ENCODE assay signal across 14 cellular contexts in genomic region chr1:51643362-51643761, GRCh38. TPM values are rescaled to one million over a fixed set of nuclear protein-coding genes. Genes with fewer than 3 reads are reported as not detected.
A peak's percentile ranks its signal among the peaks of the same experiment; 100 is the strongest.
DNase-seq lines count a peak whose midpoint lies in the region; TF ChIP-seq lines count a peak whose summit lies in the region.
"Had no signal": no experiment of that assay in that cellular context is flagged by ENCODE, and none has a peak within 500 bp of the region (broad histone marks: within the 10 kb centered on the region; RNA-seq: fewer than 3 reads in every experiment).

No MANE protein-coding gene starts in this region.

- TF ChIP-seq EP300 in tibial nerve (IDR thresholded peaks at IDR 0.05), result no peak

- DNase-seq in NCI-H2171 treated with DMSO at 0.1 percent for 48 hours (lab: John Stamatoyannopoulos, UW) (peak; percentile 15), NCI-H2171 (lab: John Stamatoyannopoulos, UW) (no peak), colonic mucosa (no peak), nephron progenitor cell (no peak), tibial nerve (ENCODE audit: low spot score in 2 of 2) (no peak), dorsolateral prefrontal cortex (no peak), endothelial cell (ENCODE audit: low spot score) (no peak)
- no peak for DNase-seq in stimulated activated CD4-positive, alpha-beta T cell treated with anti-CD3 and anti-CD28 coated beads, Interleukin-15, amount 100 ng/mL, for 24 hours
- DNase-seq: 8988T, amygdala, Caco-2, hypothalamus, MM.1S, NCI-H510A treated with DMSO at 0.1 percent for 48 hours had no signal

- no peaks in the 10 kb centered on the region for H3K27me3 ChIP-seq in colonic mucosa
- H3K27me3 ChIP-seq in tibial nerve, result no peaks in the 10 kb centered on the region
- H3K27me3 ChIP-seq in dorsolateral prefrontal cortex, result no peaks in the 10 kb centered on the region

- H3K36me3 Mint-ChIP-seq in nephron progenitor cell (ENCODE audit: low read depth) (peaks cover 31% of the 10 kb centered on the region), endothelial cell (ENCODE audit: low read depth, unreplicated experiment) (peaks cover 4% of the 10 kb centered on the region)

- no peak overlapping the region for H3K4me3 ChIP-seq in colonic mucosa
- no peak overlapping the region for H3K4me3 ChIP-seq in tibial nerve
- H3K4me3 ChIP-seq in dorsolateral prefrontal cortex, result no peak overlapping the region

- H3K4me1 Mint-ChIP-seq in nephron progenitor cell, result peaks cover 29% of the 10 kb centered on the region
- H3K4me1 Mint-ChIP-seq in endothelial cell (ENCODE audit: unreplicated experiment), result peaks cover 6% of the 10 kb centered on the region

- H3K27ac Mint-ChIP-seq in nephron progenitor cell, result peak overlapping the region; percentile 95
- H3K27ac Mint-ChIP-seq in endothelial cell (ENCODE audit: unreplicated experiment), result no peak overlapping the region

- WGBS in tibial nerve, 2 donors, result 79% methylated on average over 1 of the region's 1 CpG

- intact Hi-C loops in colonic mucosa (cut with DNase I), result no loop called here
- intact Hi-C loops in dorsolateral prefrontal cortex (cut with DNase I), result no loop called here

- TF ChIP-seq CTCF in colonic mucosa (IDR thresholded peaks at IDR 0.05) (no peak), nephron progenitor cell (IDR thresholded peaks at IDR 0.05) (no peak), tibial nerve (IDR thresholded peaks at IDR 0.05) (no peak), dorsolateral prefrontal cortex (IDR thresholded peaks at IDR 0.05 in 54 of 56, conservative IDR thresholded peaks at IDR 0.05 in 2 of 56; ENCODE audit: low read depth in 1 of 56, partially characterized antibody in 56 of 56) (no peak), endothelial cell (IDR thresholded peaks at IDR 0.05; ENCODE audit: unreplicated experiment) (no peak)

- H3K4me3 Mint-ChIP-seq in nephron progenitor cell (no peak overlapping the region), endothelial cell (ENCODE audit: unreplicated experiment) (no peak overlapping the region)

- no peak overlapping the region for H3K9ac ChIP-seq in colonic mucosa (ENCODE audit: low read depth in 2 of 2, low read length in 2 of 2)

- H3K9me3 Mint-ChIP-seq in nephron progenitor cell (peaks cover 11% of the 10 kb centered on the region), endothelial cell (ENCODE audit: unreplicated experiment) (no peaks in the 10 kb centered on the region)

- no peak for TF ChIP-seq POLR2A in tibial nerve (IDR thresholded peaks at IDR 0.05)

- no peaks in the 10 kb centered on the region for H3K36me3 ChIP-seq in colonic mucosa
- no peaks in the 10 kb centered on the region for H3K36me3 ChIP-seq in tibial nerve

- no peaks in the 10 kb centered on the region for H3K9me3 ChIP-seq in colonic mucosa
- no peaks in the 10 kb centered on the region for H3K9me3 ChIP-seq in tibial nerve
- H3K9me3 ChIP-seq: Caco-2 had no signal

- H3K27me3 Mint-ChIP-seq in nephron progenitor cell (ENCODE audit: low read depth, poor library complexity), result no peaks in the 10 kb centered on the region
- H3K27me3 Mint-ChIP-seq in endothelial cell (ENCODE audit: unreplicated experiment), result no peaks in the 10 kb centered on the region

- H3K27ac ChIP-seq in colonic mucosa (peak overlapping the region; percentile 7), tibial nerve (peak overlapping the region; percentile 60 to 93 (median 79)), dorsolateral prefrontal cortex (peak overlapping the region in 16 of 59 donors; percentile 0 to 63 (median 36))

- H3K4me1 ChIP-seq in colonic mucosa (no peaks in the 10 kb centered on the region), tibial nerve (peaks cover 0 to 69% (median 28%) of the 10 kb centered on the region in 4 donors)

RNA-seq across cellular contexts. Expression of gene OSBPL9, which starts 26.5 kb away (rescaled TPM):
- total RNA-seq in colonic mucosa, result 10 to 100 TPM; 37.3 to 59.6 TPM
- 100 to 1,000 TPM in 2 of 4 donors, 10 to 100 TPM in 2; 86.1 to 132 (median 96.9) TPM for total RNA-seq in tibial nerve
- total RNA-seq in dorsolateral prefrontal cortex, result 100 to 1,000 TPM in 1 of 120 experiments, 10 to 100 TPM in 119; 37.0 to 103 (median 54.2) TPM
- total RNA-seq in endothelial cell (ENCODE audit: unreplicated experiment), result 91.2 TPM
